8 cellular contexts compared by ENCODE assay signal in genomic region chrX:139933904-139934303, GRCh38. TPM values are rescaled to one million over a fixed set of nuclear protein-coding genes. Genes with fewer than 3 reads are reported as not detected.
DNase-seq lines count a peak whose midpoint lies in the region; ATAC-seq, FAIRE-seq and TF ChIP-seq lines count a peak whose summit lies in the region.

No MANE protein-coding gene starts in this region.

- no peaks in the 10 kb centered on the region for H3K36me3 ChIP-seq in liver (ENCODE audit: control insufficient read depth in 4 of 4, insufficient read depth in 3 of 4, low read depth in 1 of 4, low read length in 3 of 4)
- H3K36me3 ChIP-seq in tibial artery, result no peaks in the 10 kb centered on the region

- H3K9me3 Mint-ChIP-seq in activated T-cell treated with anti-CD3 and anti-CD28 coated beads, Interleukin-2, amount 50 U/mL, for 24 hours, result no peaks in the 10 kb centered on the region

- 23% methylated on average over 15 of the region's 15 CpGs for WGBS in liver

- H3K9ac ChIP-seq in liver (ENCODE audit: low read depth in 1 of 2, low read length in 2 of 2), result peak overlapping the region in 1 of 2 donors; percentile 93

- H3K9me3 ChIP-seq in liver (ENCODE audit: control insufficient read depth in 4 of 4, low read length in 3 of 4), result no peaks in the 10 kb centered on the region
- no peaks in the 10 kb centered on the region for H3K9me3 ChIP-seq in tibial artery

- peaks cover 22% of the 10 kb centered on the region for H3K4me1 Mint-ChIP-seq in activated T-cell treated with anti-CD3 and anti-CD28 coated beads, Interleukin-2, amount 50 U/mL, for 24 hours (ENCODE audit: low read depth)

- intact Hi-C loops in tibial artery (cut with DNase I; ENCODE audit: low total_unique reads), result no loop called here

- peak overlapping the region; percentile 80 for H3K4me3 Mint-ChIP-seq in activated T-cell treated with anti-CD3 and anti-CD28 coated beads, Interleukin-2, amount 50 U/mL, for 24 hours

- peaks cover 0 to 12% (median 2%) of the 10 kb centered on the region in 4 donors for H3K4me1 ChIP-seq in liver (ENCODE audit: control insufficient read depth in 4 of 4, insufficient read depth in 4 of 4, low read length in 3 of 4)
- H3K4me1 ChIP-seq in tibial artery, result peaks cover 0 to 10% (median 1%) of the 10 kb centered on the region in 4 donors

- no peaks in the 10 kb centered on the region for H3K27me3 ChIP-seq in liver (ENCODE audit: control insufficient read depth in 4 of 4, insufficient read depth in 4 of 4, low read length in 3 of 4)
- no peaks in the 10 kb centered on the region for H3K27me3 ChIP-seq in tibial artery

- DNase-seq in activated T-cell treated with anti-CD3 and anti-CD28 coated beads, Interleukin-2, amount 50 U/mL, for 24 hours, result no peak
- DNase-seq in activated T-cell treated with anti-CD3 and anti-CD28 coated beads for 4 hours (no peak), tibial artery (no peak), frontal cortex (ENCODE audit: low spot score in 2 of 2) (no peak), SK-N-DZ (ENCODE audit: low spot score) (no peak)

- TF ChIP-seq CTCF in liver (IDR thresholded peaks at IDR 0.05; ENCODE audit: low read depth, low read length, missing input control) (no peak), tibial artery (IDR thresholded peaks at IDR 0.05) (no peak)

- H3K4me3 ChIP-seq in liver (ENCODE audit: low read depth in 1 of 3, low read length in 3 of 3), result peak overlapping the region in 2 of 3 donors; percentile 69 to 89
- peak overlapping the region; percentile 88 to 90 for H3K4me3 ChIP-seq in tibial artery

- H3K27ac ChIP-seq in angular gyrus (ENCODE audit: low read depth, low read length) (peak overlapping the region; percentile 66), liver (ENCODE audit: low read depth in 1 of 2, low read length in 2 of 2) (peak overlapping the region; percentile 94 to 95), tibial artery (peak overlapping the region; percentile 98 to 100)

- no peaks in the 10 kb centered on the region for H3K36me3 Mint-ChIP-seq in activated T-cell treated with anti-CD3 and anti-CD28 coated beads, Interleukin-2, amount 50 U/mL, for 24 hours (ENCODE audit: low read depth)

- no peak for FAIRE-seq in frontal cortex (lab: Jason Lieb, UNC)

- peaks cover 17% of the 10 kb centered on the region for H3K27me3 Mint-ChIP-seq in activated T-cell treated with anti-CD3 and anti-CD28 coated beads, Interleukin-2, amount 50 U/mL, for 24 hours

- H3K27ac Mint-ChIP-seq in activated T-cell treated with anti-CD3 and anti-CD28 coated beads, Interleukin-2, amount 50 U/mL, for 24 hours, result peak overlapping the region; percentile 92

- TF ChIP-seq RAD21 in liver (IDR thresholded peaks at IDR 0.05), result no peak

- ATAC-seq in GM18517 (IDR thresholded peaks at IDR 0.05; ENCODE audit: unreplicated experiment), result no peak

TF ChIP-seq in liver, 16 proteins besides CTCF, POLR2A, EP300 and RAD21:
- TF ChIP-seq HNF4A (conservative IDR thresholded peaks at IDR 0.05) (peak; percentile 75 to 80), JUND (IDR thresholded peaks at IDR 0.05) (no peak), TAF1 (conservative IDR thresholded peaks at IDR 0.05) (peak; percentile 55), YY1 (IDR thresholded peaks at IDR 0.05) (peak; percentile 6), HNF4G (IDR thresholded peaks at IDR 0.05) (peak; percentile 43), SP1 (IDR thresholded peaks at IDR 0.05) (peak; percentile 68)
- TF ChIP-seq, protein P1, sequence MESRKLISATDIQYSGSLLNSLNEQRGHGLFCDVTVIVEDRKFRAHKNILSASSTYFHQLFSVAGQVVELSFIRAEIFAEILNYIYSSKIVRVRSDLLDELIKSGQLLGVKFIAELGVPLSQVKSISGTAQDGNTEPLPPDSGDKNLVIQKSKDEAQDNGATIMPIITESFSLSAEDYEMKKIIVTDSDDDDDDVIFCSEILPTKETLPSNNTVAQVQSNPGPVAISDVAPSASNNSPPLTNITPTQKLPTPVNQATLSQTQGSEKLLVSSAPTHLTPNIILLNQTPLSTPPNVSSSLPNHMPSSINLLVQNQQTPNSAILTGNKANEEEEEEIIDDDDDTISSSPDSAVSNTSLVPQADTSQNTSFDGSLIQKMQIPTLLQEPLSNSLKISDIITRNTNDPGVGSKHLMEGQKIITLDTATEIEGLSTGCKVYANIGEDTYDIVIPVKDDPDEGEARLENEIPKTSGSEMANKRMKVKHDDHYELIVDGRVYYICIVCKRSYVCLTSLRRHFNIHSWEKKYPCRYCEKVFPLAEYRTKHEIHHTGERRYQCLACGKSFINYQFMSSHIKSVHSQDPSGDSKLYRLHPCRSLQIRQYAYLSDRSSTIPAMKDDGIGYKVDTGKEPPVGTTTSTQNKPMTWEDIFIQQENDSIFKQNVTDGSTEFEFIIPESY (IDR thresholded peaks at IDR 0.05), result no peak

RNA-seq across cellular contexts. Expression of gene ATP11C, which starts 1.1 kb away (rescaled TPM):
- total RNA-seq in liver (10 to 100 TPM; 16.0 to 52.1 TPM), frontal cortex (54.2 TPM)
- 10 to 100 TPM; 11.8 to 21.8 TPM for polyA plus RNA-seq in liver
- polyA plus RNA-seq in SK-N-DZ (2014; cell fraction: cytosol; rRNA removed), result 69.2 and 77.7 TPM in 2 replicates
- 76.2 and 82.8 TPM in 2 replicates for polyA plus RNA-seq in SK-N-DZ (2014; cell fraction: nucleus; rRNA removed)

RNA-seq across cellular contexts. Expression of gene CXorf66, which starts 31.4 kb away (rescaled TPM):
- total RNA-seq in liver, result under 1 TPM in 1 of 2 donors, not detected in 1; 0.08 TPM
- polyA plus RNA-seq in liver, result under 1 TPM in 1 of 2 donors, not detected in 1; 0.28 TPM
- total RNA-seq in frontal cortex, result not detected
- not detected in 2 replicates for polyA plus RNA-seq in SK-N-DZ (2014; cell fraction: cytosol; rRNA removed)
- not detected in 2 replicates for polyA plus RNA-seq in SK-N-DZ (2014; cell fraction: nucleus; rRNA removed)
